In genomic region chr10:106498675-106499074, GRCh38 we compare ENCODE assay signal across 37 cellular contexts.
"Had no signal": no experiment of that assay in that cellular context is flagged by ENCODE, and none has a peak within 500 bp of the region (broad histone marks: within the 10 kb centered on the region; RNA-seq: fewer than 3 reads in every experiment).

No MANE protein-coding gene starts in this region.

- H3K9me3 Mint-ChIP-seq: activated CD4-positive, alpha-beta T cell treated with anti-CD3 and anti-CD28 coated beads, Interleukin-2, amount 10 ng/mL, durations not matched to agents 24 days and 14 days had no signal

- H3K27me3 Mint-ChIP-seq: activated B cell treated with CpG ODN at 0.5 μM for 24 hours; activated CD4-positive, alpha-beta memory T cell treated with anti-CD3 and anti-CD28 coated beads, Interleukin-2, amount 10 ng/mL, durations not matched to agents 7 days and 5 days; activated CD4-positive, alpha-beta T cell treated with anti-CD3 and anti-CD28 coated beads, Interleukin-2, amount 10 ng/mL, durations not matched to agents 24 days and 14 days; activated CD8-positive, alpha-beta memory T cell treated with anti-CD3 and anti-CD28 coated beads, Interleukin-2, amount 10 ng/mL, durations not matched to agents 7 days and 5 days; activated naive CD4-positive, alpha-beta T cell treated with anti-CD3 and anti-CD28 coated beads, Interleukin-2, amount 10 ng/mL, durations not matched to agents 7 days and 5 days; activated naive CD4-positive, alpha-beta T cell treated with anti-CD3 and anti-CD28 coated beads, Interleukin-2, amount 50 U/mL, for 24 hours; activated naive CD8-positive, alpha-beta T cell; activated naive CD8-positive, alpha-beta T cell treated with anti-CD3 and anti-CD28 coated beads, Interleukin-2, amount 10 ng/mL, durations not matched to agents 7 days and 5 days; activated naive CD8-positive, alpha-beta T cell treated with anti-CD3 and anti-CD28 coated beads, Interleukin-2, amount 50 U/mL, for 24 hours; activated T-cell treated with anti-CD3 and anti-CD28 coated beads, Interleukin-2, amount 50 U/mL, for 24 hours; central memory CD8-positive, alpha-beta T cell had no signal

- DNase-seq: activated B cell treated with CpG ODN at 0.5 μM for 24 hours; activated CD4-positive, alpha-beta memory T cell treated with anti-CD3 and anti-CD28 coated beads, Interleukin-2, amount 10 ng/mL, durations not matched to agents 7 days and 5 days; activated CD4-positive, alpha-beta T cell treated with anti-CD3 and anti-CD28 coated beads for 4 hours; activated CD4-positive, alpha-beta T cell treated with anti-CD3 and anti-CD28 coated beads, Interleukin-2, amount 10 ng/mL, durations not matched to agents 24 days and 14 days; activated CD4-positive, alpha-beta T cell treated with anti-CD3 and anti-CD28 coated beads, Interleukin-2, amount 50 U/mL, for 48 hours; activated CD4-positive, CD25-positive, alpha-beta regulatory T cell treated with anti-CD3 and anti-CD28 coated beads, Interleukin-2, amount 50 U/mL, for 72 hours; activated CD8-positive, alpha-beta memory T cell treated with anti-CD3 and anti-CD28 coated beads for 24 hours; activated CD8-positive, alpha-beta memory T cell treated with anti-CD3 and anti-CD28 coated beads, Interleukin-2, amount 10 ng/mL, durations not matched to agents 7 days and 5 days; activated CD8-positive, alpha-beta memory T cell treated with anti-CD3 and anti-CD28 coated beads, Interleukin-2, amount 50 U/mL, for 48 hours; activated CD8-positive, alpha-beta T cell treated with anti-CD3 and anti-CD28 coated beads, Interleukin-2, amount 10 ng/mL, durations not matched to agents 7 days and 5 days; activated effector memory CD4-positive, alpha-beta T cell treated with Interleukin-2 at 50 U/mL for 16 hours; activated gamma-delta T cell; activated naive CD4-positive, alpha-beta T cell treated with anti-CD3 and anti-CD28 coated beads, Interleukin-2, amount 10 ng/mL, durations not matched to agents 7 days and 5 days; activated naive CD4-positive, alpha-beta T cell treated with Interleukin-2 at 50 U/mL for 16 hours; activated naive CD8-positive, alpha-beta T cell treated with anti-CD3 and anti-CD28 coated beads, Interleukin-2, amount 10 ng/mL, durations not matched to agents 7 days and 5 days; activated naive CD8-positive, alpha-beta T cell treated with anti-CD3 and anti-CD28 coated beads, Interleukin-2, amount 50 U/mL, for 24 hours; activated T-cell treated with anti-CD3 and anti-CD28 coated beads, Interleukin-2, amount 50 U/mL, for 24 hours; activated T-cell treated with anti-CD3 and anti-CD28 coated beads, Interleukin-2, amount 50 U/mL, for 48 hours; amygdala; anterior cingulate cortex; caudate nucleus; cerebellar nuclear complex; T-helper 1 cell; T-helper 2 cell; T-helper 9 cell had no signal

- ATAC-seq: activated CD8-positive, alpha-beta memory T cell treated with anti-CD3 and anti-CD28 coated beads, Interleukin-2, amount 10 ng/mL, durations not matched to agents 7 days and 5 days; activated CD8-positive, alpha-beta T cell treated with anti-CD3 and anti-CD28 coated beads, Interleukin-2, amount 10 ng/mL, durations not matched to agents 7 days and 5 days; activated naive CD8-positive, alpha-beta T cell treated with anti-CD3 and anti-CD28 coated beads, Interleukin-2, amount 50 U/mL, for 24 hours had no signal

- H3K36me3 Mint-ChIP-seq: activated CD8-positive, alpha-beta memory T cell treated with anti-CD3 and anti-CD28 coated beads, Interleukin-2, amount 10 ng/mL, durations not matched to agents 7 days and 5 days; activated naive CD4-positive, alpha-beta T cell treated with anti-CD3 and anti-CD28 coated beads, Interleukin-2, amount 10 ng/mL, durations not matched to agents 7 days and 5 days; activated naive CD4-positive, alpha-beta T cell treated with anti-CD3 and anti-CD28 coated beads, Interleukin-2, amount 50 U/mL, for 24 hours; activated naive CD8-positive, alpha-beta T cell; activated naive CD8-positive, alpha-beta T cell treated with anti-CD3 and anti-CD28 coated beads, Interleukin-2, amount 10 ng/mL, durations not matched to agents 7 days and 5 days; brain had no signal

- H3K4me3 ChIP-seq: ascending aorta, cardiac muscle cell had no signal

- H3K4me1 Mint-ChIP-seq: activated B cell treated with CpG ODN at 0.5 μM for 24 hours; activated CD4-positive, alpha-beta memory T cell treated with anti-CD3 and anti-CD28 coated beads, Interleukin-2, amount 10 ng/mL, durations not matched to agents 7 days and 5 days; activated CD4-positive, alpha-beta T cell treated with anti-CD3 and anti-CD28 coated beads, Interleukin-2, amount 10 ng/mL, durations not matched to agents 24 days and 14 days; activated CD8-positive, alpha-beta memory T cell treated with anti-CD3 and anti-CD28 coated beads, Interleukin-2, amount 10 ng/mL, durations not matched to agents 7 days and 5 days; activated naive CD4-positive, alpha-beta T cell treated with anti-CD3 and anti-CD28 coated beads, Interleukin-2, amount 10 ng/mL, durations not matched to agents 7 days and 5 days; activated naive CD4-positive, alpha-beta T cell treated with anti-CD3 and anti-CD28 coated beads, Interleukin-2, amount 50 U/mL, for 24 hours; activated naive CD8-positive, alpha-beta T cell treated with anti-CD3 and anti-CD28 coated beads, Interleukin-2, amount 10 ng/mL, durations not matched to agents 7 days and 5 days; activated naive CD8-positive, alpha-beta T cell treated with anti-CD3 and anti-CD28 coated beads, Interleukin-2, amount 50 U/mL, for 24 hours; central memory CD8-positive, alpha-beta T cell had no signal

- FAIRE-seq: bronchial epithelial cell, TTC549 had no signal

- H3K27ac ChIP-seq: ascending aorta, cardiac muscle cell, VCaP had no signal

- H3K27me3 ChIP-seq: ascending aorta, cardiac muscle cell had no signal

- H3K4me3 Mint-ChIP-seq: activated B cell treated with CpG ODN at 0.5 μM for 24 hours; activated CD4-positive, alpha-beta memory T cell treated with anti-CD3 and anti-CD28 coated beads, Interleukin-2, amount 10 ng/mL, durations not matched to agents 7 days and 5 days; activated CD4-positive, alpha-beta T cell treated with anti-CD3 and anti-CD28 coated beads, Interleukin-2, amount 10 ng/mL, durations not matched to agents 24 days and 14 days; activated CD8-positive, alpha-beta memory T cell treated with anti-CD3 and anti-CD28 coated beads, Interleukin-2, amount 10 ng/mL, durations not matched to agents 7 days and 5 days; activated CD8-positive, alpha-beta T cell treated with anti-CD3 and anti-CD28 coated beads, Interleukin-2, amount 10 ng/mL, durations not matched to agents 7 days and 5 days; activated naive CD4-positive, alpha-beta T cell treated with anti-CD3 and anti-CD28 coated beads, Interleukin-2, amount 10 ng/mL, durations not matched to agents 7 days and 5 days; activated naive CD4-positive, alpha-beta T cell treated with anti-CD3 and anti-CD28 coated beads, Interleukin-2, amount 50 U/mL, for 24 hours; activated naive CD8-positive, alpha-beta T cell; activated naive CD8-positive, alpha-beta T cell treated with anti-CD3 and anti-CD28 coated beads, Interleukin-2, amount 10 ng/mL, durations not matched to agents 7 days and 5 days; activated naive CD8-positive, alpha-beta T cell treated with anti-CD3 and anti-CD28 coated beads, Interleukin-2, amount 50 U/mL, for 24 hours; activated T-cell treated with anti-CD3 and anti-CD28 coated beads, Interleukin-2, amount 50 U/mL, for 24 hours; brain; central memory CD8-positive, alpha-beta T cell; T-helper 1 cell treated with Interleukin-12 subunit alpha and Interleukin-12 subunit beta and Interleukin-4 antibody, amounts not matched to agents 30 μg/mL and 1 μg/mL, for 36 hours; T-helper 2 cell treated with Interferon-gamma antibody and Interleukin-4, amounts not matched to agents 5 μg/mL and 100 μg/mL, for 36 hours had no signal

- H3K4me1 ChIP-seq: ascending aorta had no signal

- H3K36me3 ChIP-seq: ascending aorta, cardiac muscle cell had no signal

- H3K9me3 ChIP-seq: ascending aorta had no signal

- H3K27ac Mint-ChIP-seq: activated B cell treated with CpG ODN at 0.5 μM for 24 hours; activated CD4-positive, alpha-beta memory T cell treated with anti-CD3 and anti-CD28 coated beads, Interleukin-2, amount 10 ng/mL, durations not matched to agents 7 days and 5 days; activated CD4-positive, alpha-beta T cell treated with anti-CD3 and anti-CD28 coated beads, Interleukin-2, amount 10 ng/mL, durations not matched to agents 24 days and 14 days; activated CD8-positive, alpha-beta memory T cell treated with anti-CD3 and anti-CD28 coated beads, Interleukin-2, amount 10 ng/mL, durations not matched to agents 7 days and 5 days; activated CD8-positive, alpha-beta T cell treated with anti-CD3 and anti-CD28 coated beads, Interleukin-2, amount 10 ng/mL, durations not matched to agents 7 days and 5 days; activated naive CD4-positive, alpha-beta T cell treated with anti-CD3 and anti-CD28 coated beads, Interleukin-2, amount 10 ng/mL, durations not matched to agents 7 days and 5 days; activated naive CD4-positive, alpha-beta T cell treated with anti-CD3 and anti-CD28 coated beads, Interleukin-2, amount 50 U/mL, for 24 hours; activated naive CD8-positive, alpha-beta T cell; activated naive CD8-positive, alpha-beta T cell treated with anti-CD3 and anti-CD28 coated beads, Interleukin-2, amount 10 ng/mL, durations not matched to agents 7 days and 5 days; activated naive CD8-positive, alpha-beta T cell treated with anti-CD3 and anti-CD28 coated beads, Interleukin-2, amount 50 U/mL, for 24 hours; activated T-cell treated with anti-CD3 and anti-CD28 coated beads, Interleukin-2, amount 50 U/mL, for 24 hours; activated T-helper 2 cell treated with anti-CD3 and anti-CD28 coated beads, Interferon-gamma antibody, Interleukin-2, Interleukin-4, amounts not matched to agents 10 μg/mL and 5 μg/mL and 100 μg/mL, durations not matched to agents 14 hours and 24 hours and 36 hours; brain; T-helper 1 cell treated with Interleukin-12 subunit alpha and Interleukin-12 subunit beta and Interleukin-4 antibody, amounts not matched to agents 30 μg/mL and 1 μg/mL, for 36 hours; T-helper 2 cell treated with Interferon-gamma antibody and Interleukin-4, amounts not matched to agents 5 μg/mL and 100 μg/mL, for 36 hours had no signal
